8 cellular contexts compared by ENCODE assay signal in genomic region chrX:24146283-24146865, GRCh38. TPM values are rescaled to one million over a fixed set of nuclear protein-coding genes. Genes with fewer than 3 reads are reported as not detected.
A peak's percentile ranks its signal among the peaks of the same experiment; 100 is the strongest.
DNase-seq lines count a peak whose midpoint lies in the region; ATAC-seq and TF ChIP-seq lines count a peak whose summit lies in the region.

No MANE protein-coding gene starts in this region.

- H3K36me3 ChIP-seq in CD4-positive, CD25-positive, alpha-beta regulatory T cell (ENCODE audit: control insufficient read depth, insufficient read depth, low read length): no peaks in the 10 kb centered on the region
- H3K36me3 ChIP-seq in breast epithelium (no peaks in the 10 kb centered on the region), osteoblast (ENCODE audit: insufficient read depth, low read length) (no peaks in the 10 kb centered on the region), Karpas-422 (ENCODE audit: insufficient read depth, low read length) (no peaks in the 10 kb centered on the region)

- H4K20me1 ChIP-seq in osteoblast (ENCODE audit: insufficient read depth, low read length): peaks cover 10% of the 10 kb centered on the region
- H4K20me1 ChIP-seq in Karpas-422 (ENCODE audit: insufficient read depth, low read depth, low read length): peaks cover 7% of the 10 kb centered on the region; the same call in 1 of the 2 replicates

- no peak for DNase-seq in CD4-positive, CD25-positive, alpha-beta regulatory T cell
- DNase-seq in KBM-7 (peak; percentile 27), breast epithelium (ENCODE audit: low spot score in 2 of 2) (no peak), osteoblast (ENCODE audit: insufficient read length, low spot score, missing footprints) (no peak), AG20443 (ENCODE audit: low spot score) (no peak), Karpas-422 (no peak), NCI-H2196 (lab: John Stamatoyannopoulos, UW; ENCODE audit: unreplicated experiment) (no peak)

- ATAC-seq in CD4-positive, CD25-positive, alpha-beta regulatory T cell (ENCODE audit: low read depth in 2 of 2): no peak
- ATAC-seq in GM18873 (IDR thresholded peaks at IDR 0.05; ENCODE audit: low FRiP score, unreplicated experiment): no peak

- peak overlapping the region in 1 of 4 donors; percentile 89 for H3K4me3 Mint-ChIP-seq in CD4-positive, CD25-positive, alpha-beta regulatory T cell

- H3K27ac ChIP-seq in CD4-positive, CD25-positive, alpha-beta regulatory T cell (ENCODE audit: insufficient read depth, low read length, poor library complexity, severe bottlenecking): peak overlapping the region; percentile 23
- H3K27ac ChIP-seq in breast epithelium (peak overlapping the region; percentile 44 to 99), osteoblast (ENCODE audit: low read depth, low read length) (peak overlapping the region; percentile 82), Karpas-422 (ENCODE audit: low read length) (no peak overlapping the region)

- intact Hi-C loops in breast epithelium (cut with DNase I; ENCODE audit: low total_unique reads): no loop called here

- H3K4me2 ChIP-seq in osteoblast (ENCODE audit: insufficient read depth, low read length) (peak overlapping the region; percentile 71), Karpas-422 (ENCODE audit: low read depth, low read length, poor library complexity, severe bottlenecking) (no peak overlapping the region)

- H3K9ac ChIP-seq in Karpas-422 (ENCODE audit: low read length): no peak overlapping the region

- H3K9me3 ChIP-seq in CD4-positive, CD25-positive, alpha-beta regulatory T cell (ENCODE audit: control insufficient read depth in 2 of 2, low read length in 2 of 2): no peaks in the 10 kb centered on the region
- H3K9me3 ChIP-seq in breast epithelium (no peaks in the 10 kb centered on the region), osteoblast (ENCODE audit: low read depth, low read length) (no peaks in the 10 kb centered on the region), Karpas-422 (ENCODE audit: low read length) (no peaks in the 10 kb centered on the region)

- no peak for TF ChIP-seq POLR2A in breast epithelium (IDR thresholded peaks at IDR 0.05)

- H2AFZ ChIP-seq in osteoblast (ENCODE audit: low read length) (peak overlapping the region; percentile 28), Karpas-422 (ENCODE audit: low read length) (no peak overlapping the region)

- H3K4me1 ChIP-seq in CD4-positive, CD25-positive, alpha-beta regulatory T cell (ENCODE audit: control insufficient read depth, insufficient read depth, low read length, poor library complexity, severe bottlenecking): peaks cover 19% of the 10 kb centered on the region
- H3K4me1 ChIP-seq in breast epithelium (peaks cover 3 to 4% of the 10 kb centered on the region in 2 donors), osteoblast (ENCODE audit: insufficient read depth, low read length) (peaks cover 44% of the 10 kb centered on the region), Karpas-422 (ENCODE audit: low read length) (peaks cover 15% of the 10 kb centered on the region)

- no peaks in the 10 kb centered on the region for H3K27me3 ChIP-seq in CD4-positive, CD25-positive, alpha-beta regulatory T cell (ENCODE audit: control insufficient read depth, insufficient read depth, low read length)
- H3K27me3 ChIP-seq in breast epithelium (no peaks in the 10 kb centered on the region), osteoblast (ENCODE audit: insufficient read depth, low read length) (no peaks in the 10 kb centered on the region), Karpas-422 (ENCODE audit: low read length) (no peaks in the 10 kb centered on the region)

- H3K79me2 ChIP-seq in osteoblast (ENCODE audit: insufficient read depth, low read length) (peaks cover 9% of the 10 kb centered on the region), Karpas-422 (ENCODE audit: low read length) (peaks cover 10% of the 10 kb centered on the region)

- H3K36me3 Mint-ChIP-seq in CD4-positive, CD25-positive, alpha-beta regulatory T cell: peaks cover 3% of the 10 kb centered on the region

- H3K27me3 Mint-ChIP-seq in CD4-positive, CD25-positive, alpha-beta regulatory T cell: no peaks in the 10 kb centered on the region

- in situ Hi-C loops in KBM-7 (cut with MboI; ENCODE audit: low pct_unique_long_range_greater_than_20kb, low sequenced_read_pairs): no loop called here

- no peak overlapping the region for H3K27ac Mint-ChIP-seq in CD4-positive, CD25-positive, alpha-beta regulatory T cell

- no peak overlapping the region for H3K4me3 ChIP-seq in CD4-positive, CD25-positive, alpha-beta regulatory T cell (ENCODE audit: low read depth, low read length)
- H3K4me3 ChIP-seq in breast epithelium: peak overlapping the region in 2 of 3 donors; percentile 13 to 43
- peak overlapping the region; percentile 36 for H3K4me3 ChIP-seq in osteoblast (ENCODE audit: insufficient read depth, low read length)
- no peak overlapping the region for H3K4me3 ChIP-seq in Karpas-422 (ENCODE audit: low read length)

- H3K4me1 Mint-ChIP-seq in CD4-positive, CD25-positive, alpha-beta regulatory T cell: peaks cover 14 to 44% (median 23%) of the 10 kb centered on the region in 4 donors

- no peak for TF ChIP-seq CTCF in breast epithelium (IDR thresholded peaks at IDR 0.05)
- TF ChIP-seq CTCF in osteoblast (IDR thresholded peaks at IDR 0.05; ENCODE audit: extremely low read depth, low read depth, low read length): no peak

- no peaks in the 10 kb centered on the region for H3K9me3 Mint-ChIP-seq in CD4-positive, CD25-positive, alpha-beta regulatory T cell

- no peaks in the 10 kb centered on the region for H3K9me2 ChIP-seq in Karpas-422 (replicated peaks; ENCODE audit: insufficient read depth, low read length)

RNA-seq across cellular contexts. Expression of gene ZFX, which starts 3.2 kb away (rescaled TPM):
- 104 TPM for total RNA-seq in CD4-positive, CD25-positive, alpha-beta regulatory T cell
- 10 to 100 TPM; 20.4 to 41.6 (median 38.8) TPM for polyA plus RNA-seq in CD4-positive, CD25-positive, alpha-beta regulatory T cell
- total RNA-seq in breast epithelium (10 to 100 TPM; 46.9 to 88.4 (median 67.5) TPM), osteoblast (50.7 and 74.6 TPM in 2 replicates)
- total RNA-seq in Karpas-422 (2014; rRNA removed; shearing (Covaris generic); ENCODE audit: low replicate concordance): 26.4 and 44.2 TPM in 2 replicates

Comparison
In these comparisons a context has a peak if more than half of its experiments do, and no peak if none do; other contexts are left out.
1. H3K4me3 ChIP-seq: peak in breast epithelium (2 of 3) and osteoblast (single experiment); none in CD4-positive, CD25-positive, alpha-beta regulatory T cell (single experiment) and Karpas-422 (single experiment).